ENCODE assay signal across 14 cellular contexts in genomic region chr4:158776106-158776505, GRCh38.
"Had no signal": no experiment of that assay in that cellular context is flagged by ENCODE, and none has a peak within 500 bp of the region (broad histone marks: within the 10 kb centered on the region; RNA-seq: fewer than 3 reads in every experiment).

No MANE protein-coding gene starts in this region.

- H3K36me3 ChIP-seq: cardiac muscle cell, left lung, neural progenitor cell, ovary, WERI-Rb-1 had no signal

- DNase-seq: activated CD4-positive, alpha-beta memory T cell treated with anti-CD3 and anti-CD28 coated beads, Interleukin-2, amount 10 ng/mL, durations not matched to agents 7 days and 5 days; activated CD4-positive, alpha-beta T cell treated with anti-CD3 and anti-CD28 coated beads for 36 hours; activated T-cell treated with anti-CD3 and anti-CD28 coated beads, Interleukin-2, amount 50 U/mL, for 48 hours; aorta; endodermal cell; left lung; mesenchymal stem cell; ovary; T-cell; WERI-Rb-1 had no signal

- H3K27me3 ChIP-seq: cardiac muscle cell, left lung, neural progenitor cell, ovary had no signal

- H3K4me3 ChIP-seq: cardiac muscle cell, left lung, neural progenitor cell, ovary, SK-N-MC had no signal

- ATAC-seq: activated CD4-positive, alpha-beta T cell treated with anti-CD3 and anti-CD28 coated beads for 36 hours; stimulated activated memory B cell treated with anti-CD40 and anti-IgM and Interleukin-4, amounts not matched to agents 10 μg/mL and 1 μg/mL and 100 μg/mL, for 72 hours; T-cell had no signal

- H3K27ac ChIP-seq: cardiac muscle cell, neural progenitor cell, ovary, SK-N-MC, WERI-Rb-1 had no signal

- H3K4me2 ChIP-seq: neural progenitor cell had no signal

- H3K36me3 Mint-ChIP-seq: stimulated activated memory B cell treated with anti-CD40 and anti-IgM and Interleukin-4, amounts not matched to agents 10 μg/mL and 1 μg/mL and 100 μg/mL, for 72 hours; T-cell had no signal

- H3K9me3 Mint-ChIP-seq: activated CD4-positive, alpha-beta memory T cell treated with anti-CD3 and anti-CD28 coated beads, Interleukin-2, amount 10 ng/mL, durations not matched to agents 7 days and 5 days; endodermal cell; neural progenitor cell; stimulated activated memory B cell treated with anti-CD40 and anti-IgM and Interleukin-4, amounts not matched to agents 10 μg/mL and 1 μg/mL and 100 μg/mL, for 72 hours; T-cell had no signal

- H3K9ac ChIP-seq: neural progenitor cell had no signal

- H3K9me3 ChIP-seq: left lung, ovary had no signal

- H3K4me3 Mint-ChIP-seq: activated CD4-positive, alpha-beta memory T cell treated with anti-CD3 and anti-CD28 coated beads, Interleukin-2, amount 10 ng/mL, durations not matched to agents 7 days and 5 days; activated CD4-positive, alpha-beta T cell treated with anti-CD3 and anti-CD28 coated beads for 36 hours; endodermal cell; neural progenitor cell; stimulated activated memory B cell treated with anti-CD40 and anti-IgM and Interleukin-4, amounts not matched to agents 10 μg/mL and 1 μg/mL and 100 μg/mL, for 72 hours; T-cell had no signal

- H3K27ac Mint-ChIP-seq: activated CD4-positive, alpha-beta memory T cell treated with anti-CD3 and anti-CD28 coated beads, Interleukin-2, amount 10 ng/mL, durations not matched to agents 7 days and 5 days; activated CD4-positive, alpha-beta T cell treated with anti-CD3 and anti-CD28 coated beads for 36 hours; endodermal cell; neural progenitor cell; stimulated activated memory B cell treated with anti-CD40 and anti-IgM and Interleukin-4, amounts not matched to agents 10 μg/mL and 1 μg/mL and 100 μg/mL, for 72 hours; T-cell had no signal

- H3K27me3 Mint-ChIP-seq: activated CD4-positive, alpha-beta memory T cell treated with anti-CD3 and anti-CD28 coated beads, Interleukin-2, amount 10 ng/mL, durations not matched to agents 7 days and 5 days; activated CD4-positive, alpha-beta T cell treated with anti-CD3 and anti-CD28 coated beads for 36 hours; T-cell had no signal

- H2AFZ ChIP-seq: neural progenitor cell had no signal
